In genomic region chr2:41707790-41708451, GRCh38 we compare ENCODE assay signal across 20 cellular contexts.
DNase-seq lines count a peak whose midpoint lies in the region; ATAC-seq and TF ChIP-seq lines count a peak whose summit lies in the region.
"Had no signal": no experiment of that assay in that cellular context is flagged by ENCODE, and none has a peak within 500 bp of the region (broad histone marks: within the 10 kb centered on the region; RNA-seq: fewer than 3 reads in every experiment).

No MANE protein-coding gene starts in this region.

- H2AFZ ChIP-seq in parathyroid adenoma: peak overlapping the region; percentile 1
- H2AFZ ChIP-seq: GM23248 had no signal

- H3K27me3 ChIP-seq in parathyroid adenoma (ENCODE audit: control insufficient read depth, insufficient read depth, low read length): no peaks in the 10 kb centered on the region
- H3K27me3 ChIP-seq: SJSA1 had no signal

- no peaks in the 10 kb centered on the region for H3K9me3 ChIP-seq in parathyroid adenoma (ENCODE audit: control insufficient read depth, low read length)
- H3K9me3 ChIP-seq: SJSA1 had no signal

- no peak overlapping the region for H3K4me2 ChIP-seq in parathyroid adenoma (ENCODE audit: low read length)

- no peak overlapping the region for H3K27ac ChIP-seq in parathyroid adenoma
- H3K27ac ChIP-seq: C4-2B, GM23248, SJSA1 had no signal

- no peaks in the 10 kb centered on the region for H3K79me2 ChIP-seq in parathyroid adenoma

- peak; percentile 67 for ATAC-seq in GM18868 (IDR thresholded peaks at IDR 0.05; ENCODE audit: unreplicated experiment)
- ATAC-seq in GM18870 (IDR thresholded peaks at IDR 0.05; ENCODE audit: unreplicated experiment): no peak
- ATAC-seq in HG02642 (IDR thresholded peaks at IDR 0.05; ENCODE audit: poor library complexity, unreplicated experiment): no peak
- ATAC-seq: Right ventricle myocardium inferior had no signal

- no peak overlapping the region for H3K4me3 ChIP-seq in parathyroid adenoma (ENCODE audit: low read depth, low read length)
- H3K4me3 ChIP-seq: GM23248, SJSA1 had no signal

- DNase-seq in NCI-H187 (lab: John Stamatoyannopoulos, UW): peak; percentile 69 to 71
- peak; percentile 19 for DNase-seq in kidney glomerular epithelial cell (lab: John Stamatoyannopoulos, UW)
- DNase-seq in stimulated activated CD4-positive, alpha-beta T cell treated with anti-CD3 and anti-CD28 coated beads, Interleukin-1b, Interleukin-23, amount 100 ng/mL, for 48 hours: no peak
- DNase-seq in islet precursor cell: no peak
- DNase-seq: CD8-positive, alpha-beta memory T cell; GM23248; H9; HFFc6; Kasumi-1; NCI-H1694; NCI-H2107; NCI-H226; NCI-H748 treated with DMSO at 0.1 percent for 48 hours had no signal

- H3K36me3 ChIP-seq in parathyroid adenoma (ENCODE audit: control insufficient read depth, insufficient read depth, low read length): no peaks in the 10 kb centered on the region
- H3K36me3 ChIP-seq: SJSA1 had no signal

- H3K9ac ChIP-seq in parathyroid adenoma: no peak overlapping the region
- H3K9ac ChIP-seq: GM23248 had no signal

- H3K4me1 ChIP-seq in parathyroid adenoma: peaks cover 29% of the 10 kb centered on the region

- no peak for TF ChIP-seq CTCF in parathyroid adenoma (IDR thresholded peaks at IDR 0.05)

Comparison
In these comparisons a context has a peak if more than half of its experiments do, and no peak if none do; other contexts are left out.
1. DNase-seq: peak in NCI-H187 (2 of 2) and kidney glomerular epithelial cell (single experiment); none in stimulated activated CD4-positive, alpha-beta T cell treated with anti-CD3 and anti-CD28 coated beads, Interleukin-1b, Interleukin-23, amount 100 ng/mL, for 48 hours (single experiment) and islet precursor cell (single experiment).